ENCODE assay signal across 9 cellular contexts in genomic region chr2:68110102-68110501, GRCh38. TPM values are rescaled to one million over a fixed set of nuclear protein-coding genes. Genes with fewer than 3 reads are reported as not detected.
DNase-seq lines count a peak whose midpoint lies in the region; ATAC-seq and TF ChIP-seq lines count a peak whose summit lies in the region.
"Had no signal": no experiment of that assay in that cellular context is flagged by ENCODE, and none has a peak within 500 bp of the region (broad histone marks: within the 10 kb centered on the region; RNA-seq: fewer than 3 reads in every experiment).

No MANE protein-coding gene starts in this region.

- TF ChIP-seq CTCF in A673 (conservative IDR thresholded peaks at IDR 0.05; ENCODE audit: low read depth, low read length), result peak; percentile 44
- no peak for TF ChIP-seq CTCF in ascending aorta (IDR thresholded peaks at IDR 0.05)

- H3K4me3 ChIP-seq in A673 (ENCODE audit: low read depth, low read length, poor library complexity, severe bottlenecking) (no peak overlapping the region), ascending aorta (no peak overlapping the region)

- POLR2A ChIA-PET in A673 (lab: Charles Lee; ENCODE audit: low non-redundant PET), result no interaction called here

- ATAC-seq in GM18907 (IDR thresholded peaks at IDR 0.05; ENCODE audit: unreplicated experiment) (peak; percentile 94), HG02938 (IDR thresholded peaks at IDR 0.05; ENCODE audit: unreplicated experiment) (peak; percentile 67), esophagus mucosa (no peak), HG02981 (IDR thresholded peaks at IDR 0.05; ENCODE audit: unreplicated experiment) (no peak)

- H3K36me3 ChIP-seq in A673 (ENCODE audit: insufficient read depth, low read length, poor library complexity, severe bottlenecking) (no peaks in the 10 kb centered on the region), ascending aorta (no peaks in the 10 kb centered on the region)

- DNase-seq in A673 (ENCODE audit: low spot score) (peak; percentile 54), NCI-H526 treated with DMSO at 0.1 percent for 48 hours (lab: John Stamatoyannopoulos, UW) (peak; percentile 9), HPDE6-E6E7 (ENCODE audit: extremely low spot score) (no peak), ascending aorta (ENCODE audit: low spot score in 2 of 2) (no peak)
- DNase-seq: AML-193 had no signal

- CTCF ChIA-PET in A673 (lab: Charles Lee), result no interaction called here

- H3K27me3 ChIP-seq in A673 (replicated peaks; ENCODE audit: insufficient read depth, low read depth, low read length, poor library complexity) (no peaks in the 10 kb centered on the region), ascending aorta (no peaks in the 10 kb centered on the region)

- intact Hi-C loops in A673 (cut with micrococcal nuclease; ENCODE audit: unreplicated experiment) (no loop called here), ascending aorta (cut with DNase I) (no loop called here)

- no peaks in the 10 kb centered on the region for H3K4me1 ChIP-seq in A673 (ENCODE audit: insufficient read depth, low read length, poor library complexity, severe bottlenecking)
- H3K4me1 ChIP-seq in ascending aorta, result no peaks in the 10 kb centered on the region

- BruUV-seq in A673 (replicated peaks; lab: Mats Ljungman, UMichigan), result no TSS peak

- peaks cover 4% of the 10 kb centered on the region for H3K9me3 ChIP-seq in A673 (ENCODE audit: low read depth, low read length, poor library complexity, severe bottlenecking)
- H3K9me3 ChIP-seq in ascending aorta, result no peaks in the 10 kb centered on the region

- H3K27ac ChIP-seq in A673 (ENCODE audit: low read depth, low read length, poor library complexity, severe bottlenecking) (no peak overlapping the region), ascending aorta (no peak overlapping the region)

RNA-seq across cellular contexts. Expression of gene C1D, which starts 47.3 kb away (rescaled TPM):
- total RNA-seq in A673 (2021), result 18.4 and 21.3 TPM in 2 replicates
- 11.2 TPM for total RNA-seq in esophagus mucosa
- total RNA-seq in ascending aorta, result not detected

RNA-seq across cellular contexts. Expression of gene PNO1, which starts 47.6 kb away (rescaled TPM):
- total RNA-seq in A673 (2021) (37.1 and 46.0 TPM in 2 replicates), esophagus mucosa (10.8 TPM), ascending aorta (5.4 TPM)

Comparison
In these comparisons a context has a peak if more than half of its experiments do, and no peak if none do; other contexts are left out.
1. DNase-seq: peak in A673 (single experiment) and NCI-H526 treated with DMSO at 0.1 percent for 48 hours (single experiment); none in HPDE6-E6E7 (single experiment) and ascending aorta (0 of 2).
2. ATAC-seq: peak in GM18907 (single experiment) and HG02938 (single experiment); none in esophagus mucosa (single experiment) and HG02981 (single experiment).
3. RNA of gene C1D, which starts 47.3 kb away (total RNA-seq): 18.4 to 21.3 TPM in A673 and 11.2 TPM in esophagus mucosa (single experiment); not detected in ascending aorta (single experiment); every median in the first group is over 10 times any median in the second.